ENCODE assay signal across 26 cellular contexts in the genomic region with DNA sequence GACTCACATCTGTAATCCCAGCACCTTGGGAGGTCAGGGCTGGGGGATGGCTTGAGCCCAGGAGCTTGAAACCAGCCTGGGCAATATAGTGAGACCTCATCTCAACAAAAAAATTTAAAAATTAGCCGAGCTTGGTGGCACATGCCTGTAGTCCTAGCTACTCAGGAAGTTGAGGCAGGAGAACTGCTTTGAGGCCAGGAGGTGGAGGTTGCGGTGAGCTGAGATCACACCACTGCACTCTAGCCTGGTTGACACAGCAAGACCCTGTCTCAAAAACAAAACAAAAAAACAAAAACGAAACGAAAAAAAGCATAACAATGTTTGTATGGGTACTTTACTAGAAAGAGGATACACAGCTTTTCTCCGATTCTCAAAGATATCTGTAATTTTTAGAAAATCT. TPM values are rescaled to one million over a fixed set of nuclear protein-coding genes. Genes with fewer than 3 reads are reported as not detected.
"Had no signal": no experiment of that assay in that cellular context is flagged by ENCODE, and none has a peak within 500 bp of the region (broad histone marks: within the 10 kb centered on the region; RNA-seq: fewer than 3 reads in every experiment).

No MANE protein-coding gene starts in this region.

- H3K27me3 Mint-ChIP-seq: activated CD4-positive, alpha-beta T cell treated with anti-CD3 and anti-CD28 coated beads, Interleukin-2, amount 10 ng/mL, durations not matched to agents 7 days and 5 days; activated naive CD8-positive, alpha-beta T cell; stimulated activated memory B cell treated with anti-CD40 and anti-IgM and Interleukin-4, amounts not matched to agents 10 μg/mL and 1 μg/mL and 100 μg/mL, for 72 hours had no signal

- H3K9me3 Mint-ChIP-seq: activated CD4-positive, alpha-beta T cell treated with anti-CD3 and anti-CD28 coated beads, Interleukin-2, amount 10 ng/mL, durations not matched to agents 7 days and 5 days; endodermal cell; neural progenitor cell; stimulated activated memory B cell treated with anti-CD40 and anti-IgM and Interleukin-4, amounts not matched to agents 10 μg/mL and 1 μg/mL and 100 μg/mL, for 72 hours had no signal

- H3K4me3 Mint-ChIP-seq: activated CD4-positive, alpha-beta T cell treated with anti-CD3 and anti-CD28 coated beads, Interleukin-2, amount 10 ng/mL, durations not matched to agents 7 days and 5 days; activated naive CD8-positive, alpha-beta T cell; endodermal cell; neural progenitor cell; stimulated activated memory B cell treated with anti-CD40 and anti-IgM and Interleukin-4, amounts not matched to agents 10 μg/mL and 1 μg/mL and 100 μg/mL, for 72 hours had no signal

- DNase-seq: activated CD4-positive, alpha-beta T cell treated with anti-CD3 and anti-CD28 coated beads, Interleukin-2, amount 10 ng/mL, durations not matched to agents 7 days and 5 days; activated CD4-positive, CD25-positive, alpha-beta regulatory T cell treated with anti-CD3 and anti-CD28 coated beads, Interleukin-2, amount 50 U/mL, for 72 hours; activated naive CD4-positive, alpha-beta T cell; activated T-cell treated with anti-CD3 and anti-CD28 coated beads for 4 hours; adrenal gland; central memory CD4-positive, alpha-beta T cell; colonic mucosa; endodermal cell; esophagus squamous epithelium; gastrocnemius medialis; hippocampal formation; left ventricle myocardium superior; mucosa of descending colon; posterior cingulate gyrus; small intestine; stimulated activated CD4-positive, alpha-beta T cell treated with anti-CD3 and anti-CD28 coated beads, Interleukin-2, amount 100 ng/mL, for 24 hours; stomach; WERI-Rb-1 had no signal

- H3K9me3 ChIP-seq: adrenal gland, colonic mucosa, esophagus squamous epithelium, gastrocnemius medialis, mucosa of descending colon, stomach, suprapubic skin, tibial nerve had no signal

- ATAC-seq: gastrocnemius medialis; left ventricle myocardium superior; mucosa of descending colon; sciatic nerve; stimulated activated memory B cell treated with anti-CD40 and anti-IgM and Interleukin-4, amounts not matched to agents 10 μg/mL and 1 μg/mL and 100 μg/mL, for 72 hours had no signal

- H3K4me1 Mint-ChIP-seq: neural progenitor cell; stimulated activated memory B cell treated with anti-CD40 and anti-IgM and Interleukin-4, amounts not matched to agents 10 μg/mL and 1 μg/mL and 100 μg/mL, for 72 hours had no signal

- H3K27ac Mint-ChIP-seq: activated CD4-positive, alpha-beta T cell treated with anti-CD3 and anti-CD28 coated beads, Interleukin-2, amount 10 ng/mL, durations not matched to agents 7 days and 5 days; activated naive CD8-positive, alpha-beta T cell; endodermal cell; neural progenitor cell; stimulated activated memory B cell treated with anti-CD40 and anti-IgM and Interleukin-4, amounts not matched to agents 10 μg/mL and 1 μg/mL and 100 μg/mL, for 72 hours had no signal

RNA-seq across cellular contexts. Expression of a gene that starts 31.8 kb away (rescaled TPM):
- total RNA-seq: activated CD4-positive, alpha-beta T cell treated with anti-CD3 and anti-CD28 coated beads, Interleukin-2, amount 10 ng/mL, durations not matched to agents 7 days and 5 days; left ventricle myocardium superior; omental fat pad; sciatic nerve; T-helper 2 cell treated with Interferon-gamma antibody and Interleukin-4, amounts not matched to agents 100 ng/mL and 5 ng/mL, for 36 hours had no signal
